Comparison of ENCODE assay signal across 2 cellular contexts in the genomic region with DNA sequence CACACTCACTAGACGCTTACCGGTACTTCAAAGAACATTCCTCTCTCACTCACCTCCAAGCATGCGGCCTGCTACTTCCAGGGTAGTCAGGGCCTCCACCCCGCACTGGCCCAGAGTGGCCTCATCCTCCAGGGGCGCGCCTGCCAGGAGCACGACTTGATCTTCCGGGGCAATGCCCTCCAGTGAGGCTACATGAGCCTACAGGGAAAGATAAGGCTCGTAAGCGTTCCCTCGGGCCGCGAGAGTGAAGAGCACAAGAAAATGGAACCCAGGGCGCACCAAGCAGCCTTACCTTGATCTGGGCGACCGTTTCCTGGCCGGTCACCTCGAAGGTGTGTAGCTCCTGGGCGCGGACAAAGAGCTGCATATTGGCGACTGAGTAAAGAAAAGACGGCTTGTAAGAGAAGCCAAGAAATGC.
TF ChIP-seq lines count a peak whose summit lies in the region.

No MANE protein-coding gene starts in this region.

TF ChIP-seq in IMR-90, 13 proteins besides CTCF, POLR2A, EP300 and RAD21:
- TF ChIP-seq, protein P1, sequence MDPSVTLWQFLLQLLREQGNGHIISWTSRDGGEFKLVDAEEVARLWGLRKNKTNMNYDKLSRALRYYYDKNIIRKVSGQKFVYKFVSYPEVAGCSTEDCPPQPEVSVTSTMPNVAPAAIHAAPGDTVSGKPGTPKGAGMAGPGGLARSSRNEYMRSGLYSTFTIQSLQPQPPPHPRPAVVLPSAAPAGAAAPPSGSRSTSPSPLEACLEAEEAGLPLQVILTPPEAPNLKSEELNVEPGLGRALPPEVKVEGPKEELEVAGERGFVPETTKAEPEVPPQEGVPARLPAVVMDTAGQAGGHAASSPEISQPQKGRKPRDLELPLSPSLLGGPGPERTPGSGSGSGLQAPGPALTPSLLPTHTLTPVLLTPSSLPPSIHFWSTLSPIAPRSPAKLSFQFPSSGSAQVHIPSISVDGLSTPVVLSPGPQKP (IDR thresholded peaks at IDR 0.05; ENCODE audit: borderline replicate concordance, low read depth, low read length): no peak
- TF ChIP-seq, protein P2, sequence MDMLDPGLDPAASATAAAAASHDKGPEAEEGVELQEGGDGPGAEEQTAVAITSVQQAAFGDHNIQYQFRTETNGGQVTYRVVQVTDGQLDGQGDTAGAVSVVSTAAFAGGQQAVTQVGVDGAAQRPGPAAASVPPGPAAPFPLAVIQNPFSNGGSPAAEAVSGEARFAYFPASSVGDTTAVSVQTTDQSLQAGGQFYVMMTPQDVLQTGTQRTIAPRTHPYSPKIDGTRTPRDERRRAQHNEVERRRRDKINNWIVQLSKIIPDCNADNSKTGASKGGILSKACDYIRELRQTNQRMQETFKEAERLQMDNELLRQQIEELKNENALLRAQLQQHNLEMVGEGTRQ (IDR thresholded peaks at IDR 0.05; ENCODE audit: low read depth, low read length): no peak
- TF ChIP-seq FOS (IDR thresholded peaks at IDR 0.05; ENCODE audit: low read depth, low read length): no peak
- no peak for TF ChIP-seq NFE2L2 (IDR thresholded peaks at IDR 0.05; ENCODE audit: low read depth, low read length)
- TF ChIP-seq BHLHE40 (IDR thresholded peaks at IDR 0.05; ENCODE audit: low read depth, low read length): no peak
- no peak for TF ChIP-seq MAZ (IDR thresholded peaks at IDR 0.05; ENCODE audit: borderline replicate concordance, low read depth, low read length)
- no peak for TF ChIP-seq MXI1 (IDR thresholded peaks at IDR 0.05; ENCODE audit: borderline replicate concordance, low read depth, low read length)

TF ChIP-seq in HepG2, 621 proteins besides CTCF, POLR2A, EP300 and RAD21 (continues in another document):
- TF ChIP-seq HNRNPLL (IDR thresholded peaks at IDR 0.05; ENCODE audit: low read depth, low read length, poor library complexity, severe bottlenecking): no peak
- 0 out of 2 replicates have a peak, but pooled peaks have one; percentile 20 for TF ChIP-seq ZNF317 (CRISPR knock-in tag; IDR thresholded peaks at IDR 0.05)
- TF ChIP-seq ZNF547 (CRISPR knock-in tag; IDR thresholded peaks at IDR 0.05): 0 out of 2 replicates have a peak, but pooled peaks have one; percentile 4
- TF ChIP-seq, protein P3, sequence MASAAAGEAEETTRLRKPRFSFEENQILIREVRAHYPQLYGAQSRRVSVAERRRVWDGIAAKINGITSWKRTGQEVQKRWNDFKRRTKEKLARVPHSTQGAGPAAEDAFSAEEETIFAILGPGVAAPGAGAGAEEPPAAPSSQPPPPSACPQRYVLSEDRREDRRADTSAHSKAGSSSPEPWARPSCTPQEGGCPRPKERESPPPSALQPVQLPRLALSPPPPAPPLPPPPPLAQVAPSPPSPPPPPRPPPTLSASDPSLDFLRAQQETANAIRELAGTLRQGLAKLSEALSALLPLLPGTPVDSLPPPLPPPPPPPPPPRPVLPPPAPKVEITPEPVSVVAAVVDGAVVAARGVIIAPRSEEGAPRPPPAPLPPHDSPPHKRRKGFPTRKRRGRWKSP (CRISPR knock-in tag; IDR thresholded peaks at IDR 0.05): 0 out of 2 replicates have a peak, but pooled peaks have one; percentile 11
- TF ChIP-seq, protein P4, sequence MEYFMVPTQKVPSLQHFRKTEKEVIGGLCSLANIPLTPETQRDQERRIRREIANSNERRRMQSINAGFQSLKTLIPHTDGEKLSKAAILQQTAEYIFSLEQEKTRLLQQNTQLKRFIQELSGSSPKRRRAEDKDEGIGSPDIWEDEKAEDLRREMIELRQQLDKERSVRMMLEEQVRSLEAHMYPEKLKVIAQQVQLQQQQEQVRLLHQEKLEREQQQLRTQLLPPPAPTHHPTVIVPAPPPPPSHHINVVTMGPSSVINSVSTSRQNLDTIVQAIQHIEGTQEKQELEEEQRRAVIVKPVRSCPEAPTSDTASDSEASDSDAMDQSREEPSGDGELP (IDR thresholded peaks at IDR 0.05; ENCODE audit: borderline replicate concordance, low read depth): peak; percentile 32; the same call in 1 of the 2 replicates
- 0 out of 2 replicates have a peak, but pooled peaks have one; percentile 8 for TF ChIP-seq ZSCAN29 (CRISPR knock-in tag; conservative IDR thresholded peaks at IDR 0.05)
- 0 out of 2 replicates have a peak, but pooled peaks have one; percentile 19 for TF ChIP-seq ZNF34 (CRISPR knock-in tag; IDR thresholded peaks at IDR 0.05; ENCODE audit: borderline replicate concordance)
- TF ChIP-seq ZNF30 (CRISPR knock-in tag; IDR thresholded peaks at IDR 0.05): no peak
- peak; percentile 56; the same call in 1 of the 2 replicates for TF ChIP-seq ARNTL (CRISPR knock-in tag; IDR thresholded peaks at IDR 0.05)
- TF ChIP-seq ZNF543 (CRISPR knock-in tag; IDR thresholded peaks at IDR 0.05): 0 out of 2 replicates have a peak, but pooled peaks have one; percentile 0
- TF ChIP-seq, protein P5, sequence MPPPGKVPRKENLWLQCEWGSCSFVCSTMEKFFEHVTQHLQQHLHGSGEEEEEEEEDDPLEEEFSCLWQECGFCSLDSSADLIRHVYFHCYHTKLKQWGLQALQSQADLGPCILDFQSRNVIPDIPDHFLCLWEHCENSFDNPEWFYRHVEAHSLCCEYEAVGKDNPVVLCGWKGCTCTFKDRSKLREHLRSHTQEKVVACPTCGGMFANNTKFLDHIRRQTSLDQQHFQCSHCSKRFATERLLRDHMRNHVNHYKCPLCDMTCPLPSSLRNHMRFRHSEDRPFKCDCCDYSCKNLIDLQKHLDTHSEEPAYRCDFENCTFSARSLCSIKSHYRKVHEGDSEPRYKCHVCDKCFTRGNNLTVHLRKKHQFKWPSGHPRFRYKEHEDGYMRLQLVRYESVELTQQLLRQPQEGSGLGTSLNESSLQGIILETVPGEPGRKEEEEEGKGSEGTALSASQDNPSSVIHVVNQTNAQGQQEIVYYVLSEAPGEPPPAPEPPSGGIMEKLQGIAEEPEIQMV (CRISPR knock-in tag; IDR thresholded peaks at IDR 0.05; ENCODE audit: low read depth): 0 out of 2 replicates have a peak, but pooled peaks have one; percentile 11
- TF ChIP-seq MED8 (CRISPR knock-in tag; IDR thresholded peaks at IDR 0.05; ENCODE audit: insufficient replicate concordance): no peak
- TF ChIP-seq BORCS8-MEF2B (CRISPR knock-in tag; IDR thresholded peaks at IDR 0.05): peak; percentile 17; the same call in 1 of the 2 replicates
- TF ChIP-seq, protein P6, sequence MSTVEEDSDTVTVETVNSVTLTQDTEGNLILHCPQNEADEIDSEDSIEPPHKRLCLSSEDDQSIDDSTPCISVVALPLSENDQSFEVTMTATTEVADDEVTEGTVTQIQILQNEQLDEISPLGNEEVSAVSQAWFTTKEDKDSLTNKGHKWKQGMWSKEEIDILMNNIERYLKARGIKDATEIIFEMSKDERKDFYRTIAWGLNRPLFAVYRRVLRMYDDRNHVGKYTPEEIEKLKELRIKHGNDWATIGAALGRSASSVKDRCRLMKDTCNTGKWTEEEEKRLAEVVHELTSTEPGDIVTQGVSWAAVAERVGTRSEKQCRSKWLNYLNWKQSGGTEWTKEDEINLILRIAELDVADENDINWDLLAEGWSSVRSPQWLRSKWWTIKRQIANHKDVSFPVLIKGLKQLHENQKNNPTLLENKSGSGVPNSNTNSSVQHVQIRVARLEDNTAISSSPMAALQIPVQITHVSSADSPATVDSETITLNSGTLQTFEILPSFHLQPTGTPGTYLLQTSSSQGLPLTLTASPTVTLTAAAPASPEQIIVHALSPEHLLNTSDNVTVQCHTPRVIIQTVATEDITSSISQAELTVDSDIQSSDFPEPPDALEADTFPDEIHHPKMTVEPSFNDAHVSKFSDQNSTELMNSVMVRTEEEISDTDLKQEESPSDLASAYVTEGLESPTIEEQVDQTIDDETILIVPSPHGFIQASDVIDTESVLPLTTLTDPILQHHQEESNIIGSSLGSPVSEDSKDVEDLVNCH (CRISPR knock-in tag; IDR thresholded peaks at IDR 0.05): 0 out of 2 replicates have a peak, but pooled peaks have one; percentile 19
- 0 out of 2 replicates have a peak, but pooled peaks have one; percentile 14 for TF ChIP-seq ZNF678 (CRISPR knock-in tag; IDR thresholded peaks at IDR 0.05)
- TF ChIP-seq, protein P7, sequence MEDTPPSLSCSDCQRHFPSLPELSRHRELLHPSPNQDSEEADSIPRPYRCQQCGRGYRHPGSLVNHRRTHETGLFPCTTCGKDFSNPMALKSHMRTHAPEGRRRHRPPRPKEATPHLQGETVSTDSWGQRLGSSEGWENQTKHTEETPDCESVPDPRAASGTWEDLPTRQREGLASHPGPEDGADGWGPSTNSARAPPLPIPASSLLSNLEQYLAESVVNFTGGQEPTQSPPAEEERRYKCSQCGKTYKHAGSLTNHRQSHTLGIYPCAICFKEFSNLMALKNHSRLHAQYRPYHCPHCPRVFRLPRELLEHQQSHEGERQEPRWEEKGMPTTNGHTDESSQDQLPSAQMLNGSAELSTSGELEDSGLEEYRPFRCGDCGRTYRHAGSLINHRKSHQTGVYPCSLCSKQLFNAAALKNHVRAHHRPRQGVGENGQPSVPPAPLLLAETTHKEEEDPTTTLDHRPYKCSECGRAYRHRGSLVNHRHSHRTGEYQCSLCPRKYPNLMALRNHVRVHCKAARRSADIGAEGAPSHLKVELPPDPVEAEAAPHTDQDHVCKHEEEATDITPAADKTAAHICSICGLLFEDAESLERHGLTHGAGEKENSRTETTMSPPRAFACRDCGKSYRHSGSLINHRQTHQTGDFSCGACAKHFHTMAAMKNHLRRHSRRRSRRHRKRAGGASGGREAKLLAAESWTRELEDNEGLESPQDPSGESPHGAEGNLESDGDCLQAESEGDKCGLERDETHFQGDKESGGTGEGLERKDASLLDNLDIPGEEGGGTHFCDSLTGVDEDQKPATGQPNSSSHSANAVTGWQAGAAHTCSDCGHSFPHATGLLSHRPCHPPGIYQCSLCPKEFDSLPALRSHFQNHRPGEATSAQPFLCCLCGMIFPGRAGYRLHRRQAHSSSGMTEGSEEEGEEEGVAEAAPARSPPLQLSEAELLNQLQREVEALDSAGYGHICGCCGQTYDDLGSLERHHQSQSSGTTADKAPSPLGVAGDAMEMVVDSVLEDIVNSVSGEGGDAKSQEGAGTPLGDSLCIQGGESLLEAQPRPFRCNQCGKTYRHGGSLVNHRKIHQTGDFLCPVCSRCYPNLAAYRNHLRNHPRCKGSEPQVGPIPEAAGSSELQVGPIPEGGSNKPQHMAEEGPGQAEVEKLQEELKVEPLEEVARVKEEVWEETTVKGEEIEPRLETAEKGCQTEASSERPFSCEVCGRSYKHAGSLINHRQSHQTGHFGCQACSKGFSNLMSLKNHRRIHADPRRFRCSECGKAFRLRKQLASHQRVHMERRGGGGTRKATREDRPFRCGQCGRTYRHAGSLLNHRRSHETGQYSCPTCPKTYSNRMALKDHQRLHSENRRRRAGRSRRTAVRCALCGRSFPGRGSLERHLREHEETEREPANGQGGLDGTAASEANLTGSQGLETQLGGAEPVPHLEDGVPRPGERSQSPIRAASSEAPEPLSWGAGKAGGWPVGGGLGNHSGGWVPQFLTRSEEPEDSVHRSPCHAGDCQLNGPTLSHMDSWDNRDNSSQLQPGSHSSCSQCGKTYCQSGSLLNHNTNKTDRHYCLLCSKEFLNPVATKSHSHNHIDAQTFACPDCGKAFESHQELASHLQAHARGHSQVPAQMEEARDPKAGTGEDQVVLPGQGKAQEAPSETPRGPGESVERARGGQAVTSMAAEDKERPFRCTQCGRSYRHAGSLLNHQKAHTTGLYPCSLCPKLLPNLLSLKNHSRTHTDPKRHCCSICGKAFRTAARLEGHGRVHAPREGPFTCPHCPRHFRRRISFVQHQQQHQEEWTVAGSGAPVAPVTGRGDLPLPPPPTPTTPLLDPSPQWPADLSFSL (CRISPR knock-in tag; IDR thresholded peaks at IDR 0.05): no peak
- TF ChIP-seq DNMT1 (CRISPR knock-in tag; IDR thresholded peaks at IDR 0.05): 0 out of 2 replicates have a peak, but pooled peaks have one; percentile 12
- TF ChIP-seq TOPORS (CRISPR knock-in tag; IDR thresholded peaks at IDR 0.05): peak; percentile 8; the same call in 1 of the 2 replicates
- TF ChIP-seq, protein P8, sequence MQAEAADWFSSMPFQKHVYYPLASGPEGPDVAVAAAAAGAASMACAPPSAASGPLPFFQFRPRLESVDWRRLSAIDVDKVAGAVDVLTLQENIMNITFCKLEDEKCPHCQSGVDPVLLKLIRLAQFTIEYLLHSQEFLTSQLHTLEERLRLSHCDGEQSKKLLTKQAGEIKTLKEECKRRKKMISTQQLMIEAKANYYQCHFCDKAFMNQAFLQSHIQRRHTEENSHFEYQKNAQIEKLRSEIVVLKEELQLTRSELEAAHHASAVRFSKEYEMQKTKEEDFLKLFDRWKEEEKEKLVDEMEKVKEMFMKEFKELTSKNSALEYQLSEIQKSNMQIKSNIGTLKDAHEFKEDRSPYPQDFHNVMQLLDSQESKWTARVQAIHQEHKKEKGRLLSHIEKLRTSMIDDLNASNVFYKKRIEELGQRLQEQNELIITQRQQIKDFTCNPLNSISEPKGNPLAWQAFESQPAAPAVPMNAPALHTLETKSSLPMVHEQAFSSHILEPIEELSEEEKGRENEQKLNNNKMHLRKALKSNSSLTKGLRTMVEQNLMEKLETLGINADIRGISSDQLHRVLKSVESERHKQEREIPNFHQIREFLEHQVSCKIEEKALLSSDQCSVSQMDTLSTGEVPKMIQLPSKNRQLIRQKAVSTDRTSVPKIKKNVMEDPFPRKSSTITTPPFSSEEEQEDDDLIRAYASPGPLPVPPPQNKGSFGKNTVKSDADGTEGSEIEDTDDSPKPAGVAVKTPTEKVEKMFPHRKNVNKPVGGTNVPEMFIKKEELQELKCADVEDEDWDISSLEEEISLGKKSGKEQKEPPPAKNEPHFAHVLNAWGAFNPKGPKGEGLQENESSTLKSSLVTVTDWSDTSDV (CRISPR knock-in tag; IDR thresholded peaks at IDR 0.05): 0 out of 2 replicates have a peak, but pooled peaks have one; percentile 54
- TF ChIP-seq PAX8 (CRISPR knock-in tag; IDR thresholded peaks at IDR 0.05; ENCODE audit: borderline replicate concordance): no peak; the same call in 1 of the 2 replicates
- TF ChIP-seq SRY (CRISPR knock-in tag; IDR thresholded peaks at IDR 0.05): no peak
- TF ChIP-seq, protein P9, sequence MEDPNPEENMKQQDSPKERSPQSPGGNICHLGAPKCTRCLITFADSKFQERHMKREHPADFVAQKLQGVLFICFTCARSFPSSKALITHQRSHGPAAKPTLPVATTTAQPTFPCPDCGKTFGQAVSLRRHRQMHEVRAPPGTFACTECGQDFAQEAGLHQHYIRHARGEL (CRISPR knock-in tag; IDR thresholded peaks at IDR 0.05): 0 out of 2 replicates have a peak, but pooled peaks have one; percentile 37
- TF ChIP-seq ARID2 (CRISPR knock-in tag; IDR thresholded peaks at IDR 0.05; ENCODE audit: borderline replicate concordance): 0 out of 2 replicates have a peak, but pooled peaks have one; percentile 54
- TF ChIP-seq, protein P10, sequence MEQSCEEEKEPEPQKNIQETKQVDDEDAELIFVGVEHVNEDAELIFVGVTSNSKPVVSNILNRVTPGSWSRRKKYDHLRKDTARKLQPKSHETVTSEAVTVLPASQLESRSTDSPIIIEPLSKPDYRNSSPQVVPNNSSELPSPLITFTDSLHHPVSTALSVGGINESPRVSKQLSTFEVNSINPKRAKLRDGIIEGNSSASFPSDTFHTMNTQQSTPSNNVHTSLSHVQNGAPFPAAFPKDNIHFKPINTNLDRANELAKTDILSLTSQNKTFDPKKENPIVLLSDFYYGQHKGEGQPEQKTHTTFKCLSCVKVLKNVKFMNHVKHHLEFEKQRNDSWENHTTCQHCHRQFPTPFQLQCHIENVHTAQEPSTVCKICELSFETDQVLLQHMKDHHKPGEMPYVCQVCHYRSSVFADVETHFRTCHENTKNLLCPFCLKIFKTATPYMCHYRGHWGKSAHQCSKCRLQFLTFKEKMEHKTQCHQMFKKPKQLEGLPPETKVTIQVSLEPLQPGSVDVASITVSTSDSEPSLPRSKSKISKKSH (CRISPR knock-in tag; IDR thresholded peaks at IDR 0.05; ENCODE audit: borderline replicate concordance): peak; percentile 5; the same call in 1 of the 2 replicates
- peak; percentile 35; the same call in 1 of the 3 replicates for TF ChIP-seq MXI1 (IDR thresholded peaks at IDR 0.05; ENCODE audit: borderline replicate concordance, low read depth, low read length)
- TF ChIP-seq ZNF441 (CRISPR knock-in tag; IDR thresholded peaks at IDR 0.05; ENCODE audit: borderline replicate concordance): 0 out of 2 replicates have a peak, but pooled peaks have one; percentile 47
- TF ChIP-seq ZNF17 (CRISPR knock-in tag; IDR thresholded peaks at IDR 0.05): no peak
